In genomic region chr7:155683714-155684113, GRCh38 we compare ENCODE assay signal across 23 cellular contexts.
"Had no signal": no experiment of that assay in that cellular context is flagged by ENCODE, and none has a peak within 500 bp of the region (broad histone marks: within the 10 kb centered on the region; RNA-seq: fewer than 3 reads in every experiment).

No MANE protein-coding gene starts in this region.

- H3K4me3 Mint-ChIP-seq: dendritic cell treated with granulocyte-macrophage colony-stimulating factor and Interleukin-4, amounts not matched to agents 40 ng/mL and 50 ng/mL, for 4 days; stimulated activated naive B cell treated with anti-CD40 and anti-IgM and Interleukin-4, amounts not matched to agents 10 μg/mL and 1 μg/mL and 100 μg/mL, for 72 hours; T-helper 2 cell treated with Interferon-gamma antibody and Interleukin-4, amounts not matched to agents 5 μg/mL and 100 μg/mL, for 36 hours had no signal

- ATAC-seq: foreskin keratinocyte; naive thymus-derived CD8-positive, alpha-beta T cell; stimulated activated naive B cell treated with anti-CD40 and anti-IgM and Interleukin-4, amounts not matched to agents 10 μg/mL and 1 μg/mL and 100 μg/mL, for 72 hours; T-cell had no signal

- H3K4me1 ChIP-seq: foreskin keratinocyte had no signal

- H3K27me3 Mint-ChIP-seq: dendritic cell treated with granulocyte-macrophage colony-stimulating factor and Interleukin-4, amounts not matched to agents 40 ng/mL and 50 ng/mL, for 4 days; naive thymus-derived CD8-positive, alpha-beta T cell; stimulated activated naive B cell treated with anti-CD40 and anti-IgM and Interleukin-4, amounts not matched to agents 10 μg/mL and 1 μg/mL and 100 μg/mL, for 72 hours; T-cell had no signal

- DNase-seq: activated CD4-positive, alpha-beta T cell treated with anti-CD3 and anti-CD28 coated beads for 1 hour; activated CD4-positive, alpha-beta T cell treated with anti-CD3 and anti-CD28 coated beads, Interleukin-2, amount 50 U/mL, for 4 hours; activated CD8-positive, alpha-beta memory T cell treated with anti-CD3 and anti-CD28 coated beads, Interleukin-2, amount 50 U/mL, for 48 hours; activated naive CD4-positive, alpha-beta T cell treated with Interleukin-2 at 50 U/mL for 16 hours; activated T-cell treated with anti-CD3 and anti-CD28 coated beads, Interleukin-2, amount 50 U/mL, for 48 hours; amygdala; effector CD8-positive, alpha-beta T cell; foreskin keratinocyte; kidney; naive thymus-derived CD8-positive, alpha-beta T cell; nucleus accumbens; posterior cingulate gyrus; sigmoid colon; stimulated activated CD4-positive, alpha-beta T cell treated with anti-CD3 and anti-CD28 coated beads, Interleukin-15, amount 100 ng/mL, for 24 hours; stimulated activated CD8-positive, alpha-beta memory T cell treated with anti-CD3 and anti-CD28 coated beads, Interleukin-4, amount 100 ng/mL, for 48 hours; stimulated activated naive B cell treated with anti-CD40 and anti-IgM and Interleukin-4, amounts not matched to agents 10 μg/mL and 1 μg/mL and 100 μg/mL, for 72 hours; T-cell; transverse colon had no signal

- H3K4me3 ChIP-seq: lung, sigmoid colon, smooth muscle cell, transverse colon had no signal

- H3K27ac Mint-ChIP-seq: dendritic cell treated with granulocyte-macrophage colony-stimulating factor and Interleukin-4, amounts not matched to agents 40 ng/mL and 50 ng/mL, for 4 days; stimulated activated naive B cell treated with anti-CD40 and anti-IgM and Interleukin-4, amounts not matched to agents 10 μg/mL and 1 μg/mL and 100 μg/mL, for 72 hours; T-helper 2 cell treated with Interferon-gamma antibody and Interleukin-4, amounts not matched to agents 5 μg/mL and 100 μg/mL, for 36 hours had no signal

- H3K27ac ChIP-seq: foreskin keratinocyte, sigmoid colon, transverse colon, VCaP had no signal

- H3K4me2 ChIP-seq: smooth muscle cell had no signal

- H3K27me3 ChIP-seq: foreskin keratinocyte, sigmoid colon, transverse colon had no signal

- H3K9me3 Mint-ChIP-seq: T-helper 2 cell treated with Interferon-gamma antibody and Interleukin-4, amounts not matched to agents 5 μg/mL and 100 μg/mL, for 36 hours had no signal

- H3K9me3 ChIP-seq: sigmoid colon, transverse colon had no signal
